In the genomic region with DNA sequence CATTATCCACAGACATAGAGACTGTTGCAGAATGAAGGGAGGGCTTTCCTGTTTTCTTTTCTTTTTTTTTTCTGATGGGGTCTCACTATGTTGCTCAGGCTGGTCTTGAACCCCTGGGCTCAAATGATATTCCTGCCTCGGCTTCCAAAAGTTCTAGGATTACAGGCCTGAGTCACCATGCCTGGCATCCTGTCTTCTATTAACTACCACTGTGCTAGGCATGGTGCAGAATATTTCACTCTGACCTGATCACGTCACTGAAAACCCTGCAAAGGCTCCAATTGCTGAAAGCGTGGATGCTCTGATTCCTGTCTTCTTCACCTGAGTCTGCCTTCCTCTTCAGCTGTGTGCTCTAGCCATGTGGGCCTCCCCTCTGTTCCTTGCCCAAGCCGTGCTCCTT, we compare ENCODE assay signal across 30 cellular contexts. TPM values are rescaled to one million over a fixed set of nuclear protein-coding genes. Genes with fewer than 3 reads are reported as not detected.
DNase-seq lines count a peak whose midpoint lies in the region; ATAC-seq and TF ChIP-seq lines count a peak whose summit lies in the region.
"Had no signal": no experiment of that assay in that cellular context is flagged by ENCODE, and none has a peak within 500 bp of the region (broad histone marks: within the 10 kb centered on the region; RNA-seq: fewer than 3 reads in every experiment).

No MANE protein-coding gene starts in this region.

- H3K27ac Mint-ChIP-seq in HFFc6 (peak overlapping the region; percentile 87), WTC11 (peak overlapping the region; percentile 92)
- H3K27ac Mint-ChIP-seq: activated B cell treated with CpG ODN at 0.5 μM for 24 hours; activated CD4-positive, alpha-beta memory T cell treated with anti-CD3 and anti-CD28 coated beads for 36 hours; activated T-helper 17 cell treated with anti-CD3 and anti-CD28 coated beads, Interleukin-2, amount 50 U/mL, for 72 hours; stimulated activated naive B cell treated with anti-CD40 and anti-IgM and Interleukin-4, amounts not matched to agents 10 μg/mL and 1 μg/mL and 100 μg/mL, for 72 hours had no signal

- CTCF ChIA-PET in WTC11 (lab: Charles Lee) = interaction anchor here (1.0 to 1.1 kb wide), 3 partner anchors 9 to 25 kb away, joined by 3 read pairs; no protein-coding TSS in a partner anchor
- CTCF ChIA-PET in RWPE1 (lab: Yijun Ruan, JAX) = interaction anchor here (0.6 kb wide), 1 partner anchor 22 kb away, joined by 3 read pairs; no protein-coding TSS in a partner anchor

- peak; percentile 19 for DNase-seq in HFFc6
- no peak for DNase-seq in WTC11 (ENCODE audit: low spot score)
- DNase-seq in foreskin fibroblast = peak; percentile 43 to 66
- DNase-seq in dedifferentiated amniotic fluid mesenchymal stem cell (ENCODE audit: extremely low spot score) = no peak
- no peak for DNase-seq in KG1 (lab: John Stamatoyannopoulos, UW)
- no peak for DNase-seq in RWPE1 (ENCODE audit: low spot score)
- DNase-seq: activated B cell treated with CpG ODN at 0.5 μM for 24 hours; activated CD4-positive, alpha-beta memory T cell treated with anti-CD3 and anti-CD28 coated beads for 36 hours; activated CD8-positive, alpha-beta memory T cell treated with anti-CD3 and anti-CD28 coated beads, Interleukin-2, amount 50 U/mL, for 4 hours; activated naive CD4-positive, alpha-beta T cell treated with anti-CD3 and anti-CD28 coated beads, Interleukin-2, amount 50 U/mL, for 16 hours; amygdala; DMS79 treated with DMSO at 0.1 percent for 48 hours; glutamatergic neuron; MM.1S; mucosa of descending colon; NCI-H1417; NCI-H2029 treated with DMSO at 0.1 percent for 48 hours; NCI-H526; NK-92 treated with Interleukin-12 subunit alpha and Interleukin-12 subunit beta, amount 100 ng/mL, for 24 hours; PC-3; SHP77 treated with DMSO at 0.1 percent for 48 hours; sigmoid colon; stimulated activated CD4-positive, alpha-beta T cell treated with anti-CD3 and anti-CD28 coated beads, Interleukin-4, amount 100 ng/mL, for 4 hours; stimulated activated naive B cell treated with anti-CD40 and anti-IgM and Interleukin-4, amounts not matched to agents 10 μg/mL and 1 μg/mL and 100 μg/mL, for 72 hours; SW 1271; upper lobe of right lung had no signal

- no peak overlapping the region for H3K4me3 ChIP-seq in foreskin fibroblast (ENCODE audit: low read depth in 1 of 2, low read length in 2 of 2)
- H3K4me3 ChIP-seq: mucosa of descending colon, sigmoid colon, suprapubic skin, upper lobe of right lung had no signal

- TF ChIP-seq CTCF in HFFc6 (IDR thresholded peaks at IDR 0.05) (no peak), WTC11 (IDR thresholded peaks at IDR 0.05) (no peak), foreskin fibroblast (IDR thresholded peaks at IDR 0.05; ENCODE audit: low read depth, low read length) (no peak), RWPE1 (conservative IDR thresholded peaks at IDR 0.05; ENCODE audit: low read depth) (no peak)

- H3K4me1 Mint-ChIP-seq in HFFc6 (ENCODE audit: low read depth) (peaks cover 34% of the 10 kb centered on the region), WTC11 (peaks cover 84% of the 10 kb centered on the region)
- H3K4me1 Mint-ChIP-seq: activated B cell treated with CpG ODN at 0.5 μM for 24 hours; activated T-helper 17 cell treated with anti-CD3 and anti-CD28 coated beads, Interleukin-2, amount 50 U/mL, for 72 hours; stimulated activated naive B cell treated with anti-CD40 and anti-IgM and Interleukin-4, amounts not matched to agents 10 μg/mL and 1 μg/mL and 100 μg/mL, for 72 hours had no signal

- ATAC-seq in WTC11 = no peak
- ATAC-seq in HG02885 (IDR thresholded peaks at IDR 0.05; ENCODE audit: poor library complexity, unreplicated experiment) = no peak
- ATAC-seq: activated T-helper 17 cell treated with anti-CD3 and anti-CD28 coated beads, Interleukin-2, amount 50 U/mL, for 72 hours; mucosa of descending colon; PC-3; stimulated activated naive B cell treated with anti-CD40 and anti-IgM and Interleukin-4, amounts not matched to agents 10 μg/mL and 1 μg/mL and 100 μg/mL, for 72 hours; upper lobe of right lung had no signal

- POLR2A ChIA-PET in WTC11 (lab: Charles Lee) = no interaction called here
- POLR2A ChIA-PET in RWPE1 (lab: Yijun Ruan, JAX; ENCODE audit: low non-redundant PET) = no interaction called here

- H3K9me3 Mint-ChIP-seq in HFFc6 (no peaks in the 10 kb centered on the region), WTC11 (no peaks in the 10 kb centered on the region)
- H3K9me3 Mint-ChIP-seq: activated B cell treated with CpG ODN at 0.5 μM for 24 hours; activated CD4-positive, alpha-beta memory T cell treated with anti-CD3 and anti-CD28 coated beads for 36 hours; activated T-helper 17 cell treated with anti-CD3 and anti-CD28 coated beads, Interleukin-2, amount 50 U/mL, for 72 hours; stimulated activated naive B cell treated with anti-CD40 and anti-IgM and Interleukin-4, amounts not matched to agents 10 μg/mL and 1 μg/mL and 100 μg/mL, for 72 hours had no signal

- H3K36me3 Mint-ChIP-seq in HFFc6 (ENCODE audit: low read depth) (no peaks in the 10 kb centered on the region), WTC11 (no peaks in the 10 kb centered on the region)
- H3K36me3 Mint-ChIP-seq: activated CD4-positive, alpha-beta memory T cell treated with anti-CD3 and anti-CD28 coated beads for 36 hours; stimulated activated naive B cell treated with anti-CD40 and anti-IgM and Interleukin-4, amounts not matched to agents 10 μg/mL and 1 μg/mL and 100 μg/mL, for 72 hours had no signal

- no peak overlapping the region for H3K27ac ChIP-seq in RWPE1
- H3K27ac ChIP-seq: C4-2B, sigmoid colon, suprapubic skin, upper lobe of right lung had no signal

- H3K27me3 Mint-ChIP-seq in HFFc6 (ENCODE audit: insufficient read depth) = no peaks in the 10 kb centered on the region; the same call in 1 of the 2 replicates
- no peaks in the 10 kb centered on the region for H3K27me3 Mint-ChIP-seq in WTC11 (ENCODE audit: low read depth)
- H3K27me3 Mint-ChIP-seq: activated B cell treated with CpG ODN at 0.5 μM for 24 hours; activated CD4-positive, alpha-beta memory T cell treated with anti-CD3 and anti-CD28 coated beads for 36 hours; activated T-helper 17 cell treated with anti-CD3 and anti-CD28 coated beads, Interleukin-2, amount 50 U/mL, for 72 hours; stimulated activated naive B cell treated with anti-CD40 and anti-IgM and Interleukin-4, amounts not matched to agents 10 μg/mL and 1 μg/mL and 100 μg/mL, for 72 hours had no signal

- no peak overlapping the region for H3K4me3 Mint-ChIP-seq in HFFc6
- H3K4me3 Mint-ChIP-seq in WTC11 = no peak overlapping the region
- H3K4me3 Mint-ChIP-seq: activated B cell treated with CpG ODN at 0.5 μM for 24 hours; activated CD4-positive, alpha-beta memory T cell treated with anti-CD3 and anti-CD28 coated beads for 36 hours; activated T-helper 17 cell treated with anti-CD3 and anti-CD28 coated beads, Interleukin-2, amount 50 U/mL, for 72 hours; stimulated activated naive B cell treated with anti-CD40 and anti-IgM and Interleukin-4, amounts not matched to agents 10 μg/mL and 1 μg/mL and 100 μg/mL, for 72 hours had no signal

TF ChIP-seq in WTC11, 78 proteins besides CTCF, POLR2A, EP300 and RAD21 (continues in another document):
- TF ChIP-seq ATF3 (CRISPR knock-in tag; conservative IDR thresholded peaks at IDR 0.05) (no peak), ZNF263 (CRISPR knock-in tag; IDR thresholded peaks at IDR 0.05; ENCODE audit: low read depth) (no peak), AR (CRISPR knock-in tag; IDR thresholded peaks at IDR 0.05) (no peak), ZNF138 (CRISPR knock-in tag; conservative IDR thresholded peaks at IDR 0.05) (no peak)

RNA-seq across cellular contexts. Expression of gene DNMT3B, which starts 8.5 kb away (rescaled TPM):
- total RNA-seq in HFFc6 (2021; fragmentation: NEBNext Ultra II Directional; extraction: Animal tissue kit (Norgen Biotek cat#: 25700)) = 1 to 10 TPM in 5 of 6 experiments, under 1 TPM in 1; 0.74 to 1.5 (median 1.2) TPM
- 638 to 682 TPM (median 641 TPM) in 3 replicates for total RNA-seq in WTC11 (2021)

RNA-seq across cellular contexts. Expression of gene COMMD7, which starts 10.5 kb away (rescaled TPM):
- 10 to 100 TPM; 45.4 to 58.4 (median 51.5) TPM for total RNA-seq in HFFc6 (2021; fragmentation: NEBNext Ultra II Directional; extraction: Animal tissue kit (Norgen Biotek cat#: 25700))
- total RNA-seq in WTC11 (2021) = 41.8 to 42.4 TPM (median 42.3 TPM) in 3 replicates

Comparison
In these comparisons a context has a peak if more than half of its experiments do, and no peak if none do; other contexts are left out.
1. DNase-seq: peak in HFFc6 (single experiment) and foreskin fibroblast (2 of 2); none in WTC11 (single experiment), dedifferentiated amniotic fluid mesenchymal stem cell (single experiment), KG1 (single experiment) and RWPE1 (single experiment).
2. RNA of gene DNMT3B, which starts 8.5 kb away (total RNA-seq): 638 to 682 TPM in WTC11; 0.74 to 1.5 TPM in HFFc6; every median in the first group is over 100 times any median in the second.